In the genomic region with DNA sequence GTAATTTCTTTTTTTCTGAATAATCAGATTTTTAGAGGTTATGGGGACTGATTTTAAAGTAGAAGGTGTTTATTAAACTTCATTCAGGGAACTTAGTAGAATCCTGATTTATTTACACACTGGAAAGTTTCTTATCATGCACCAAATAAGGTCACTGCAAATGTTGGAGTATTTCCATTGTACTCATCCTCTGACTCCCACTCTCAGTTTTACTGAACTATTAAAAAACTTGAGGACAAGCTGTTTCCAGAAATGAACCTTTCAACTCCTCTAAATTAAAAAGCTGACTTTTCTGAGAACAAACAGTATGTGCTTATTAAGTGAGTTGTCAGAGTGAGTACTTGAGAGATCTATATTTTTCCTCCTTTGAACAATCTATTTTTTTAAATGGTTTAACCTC, we compare ENCODE assay signal across 20 cellular contexts.
A peak's percentile ranks its signal among the peaks of the same experiment; 100 is the strongest.
DNase-seq lines count a peak whose midpoint lies in the region; ATAC-seq and TF ChIP-seq lines count a peak whose summit lies in the region.
"Had no signal": no experiment of that assay in that cellular context is flagged by ENCODE, and none has a peak within 500 bp of the region (broad histone marks: within the 10 kb centered on the region; RNA-seq: fewer than 3 reads in every experiment).

No MANE protein-coding gene starts in this region.

- H3K4me1 Mint-ChIP-seq in WTC11 = peaks cover 23% of the 10 kb centered on the region
- H3K4me1 Mint-ChIP-seq: CD4-positive, alpha-beta memory T cell had no signal

- no peak overlapping the region for H3K4me3 Mint-ChIP-seq in WTC11
- H3K4me3 Mint-ChIP-seq: CD4-positive, alpha-beta memory T cell; H9; HFFc6 had no signal

- no peak overlapping the region for H3K4me3 ChIP-seq in fibroblast of villous mesenchyme (ENCODE audit: low read depth, low read length)
- H3K4me3 ChIP-seq: BLaER1 treated with 17β-estradiol and CSF1 and Interleukin-3, amounts not matched to agents 10 nM and 100 nM; Peyer's patch; SJCRH30 had no signal

- CTCF ChIA-PET in WTC11 (lab: Charles Lee) = interaction anchor here (0.7 kb wide), 1 partner anchor 84 kb away, joined by 3 read pairs; no protein-coding TSS in a partner anchor

- intact Hi-C loops in sciatic nerve (cut with DNase I) = no loop called here

- ATAC-seq in WTC11 (no peak), sciatic nerve (peak; percentile 10), GM21737 (IDR thresholded peaks at IDR 0.05; ENCODE audit: unreplicated experiment) (no peak), GM19452 (IDR thresholded peaks at IDR 0.05; ENCODE audit: unreplicated experiment) (no peak)

- H3K27me3 Mint-ChIP-seq in WTC11 (ENCODE audit: low read depth) = no peaks in the 10 kb centered on the region
- H3K27me3 Mint-ChIP-seq: CD4-positive, alpha-beta memory T cell had no signal

- TF ChIP-seq CTCF in WTC11 (IDR thresholded peaks at IDR 0.05) = no peak
- no peak for TF ChIP-seq CTCF in fibroblast of villous mesenchyme (IDR thresholded peaks at IDR 0.05; ENCODE audit: insufficient read depth, low read depth, low read length)

- H3K36me3 Mint-ChIP-seq in WTC11 = no peaks in the 10 kb centered on the region; the same call in 1 of the 2 replicates
- H3K36me3 Mint-ChIP-seq: CD4-positive, alpha-beta memory T cell had no signal

- DNase-seq in WTC11 (ENCODE audit: low spot score) (no peak), fibroblast of villous mesenchyme (ENCODE audit: low read depth) (peak; percentile 16), sciatic nerve (ENCODE audit: low spot score) (no peak), SHP77 treated with DMSO at 0.1 percent for 48 hours (lab: John Stamatoyannopoulos, UW) (no peak), DMS 273 treated with DMSO at 0.1 percent for 48 hours (lab: John Stamatoyannopoulos, UW) (no peak)
- DNase-seq: CD4-positive, alpha-beta memory T cell; DMS153; H9; HFFc6; IMR-90; NCI-H1417; NCI-H1694 treated with DMSO at 0.1 percent for 48 hours; NCI-H2081 treated with DMSO at 0.1 percent for 48 hours; NCI-H446; NCI-H526; Peyer's patch; SJCRH30 had no signal

- H3K9me3 Mint-ChIP-seq in WTC11 = peaks cover 5% of the 10 kb centered on the region; the same call in 1 of the 2 replicates
- H3K9me3 Mint-ChIP-seq: H9, HFFc6 had no signal

- POLR2A ChIA-PET in WTC11 (lab: Charles Lee) = no interaction called here

- peak overlapping the region; percentile 15; the same call in 1 of the 2 replicates for H3K27ac Mint-ChIP-seq in WTC11
- H3K27ac Mint-ChIP-seq: CD4-positive, alpha-beta memory T cell; H9; HFFc6 had no signal

TF ChIP-seq in WTC11, 78 proteins besides CTCF, POLR2A, EP300 and RAD21:
- no peak for TF ChIP-seq ELF4 (CRISPR knock-in tag; IDR thresholded peaks at IDR 0.05; ENCODE audit: low read depth)
- TF ChIP-seq, protein P1, sequence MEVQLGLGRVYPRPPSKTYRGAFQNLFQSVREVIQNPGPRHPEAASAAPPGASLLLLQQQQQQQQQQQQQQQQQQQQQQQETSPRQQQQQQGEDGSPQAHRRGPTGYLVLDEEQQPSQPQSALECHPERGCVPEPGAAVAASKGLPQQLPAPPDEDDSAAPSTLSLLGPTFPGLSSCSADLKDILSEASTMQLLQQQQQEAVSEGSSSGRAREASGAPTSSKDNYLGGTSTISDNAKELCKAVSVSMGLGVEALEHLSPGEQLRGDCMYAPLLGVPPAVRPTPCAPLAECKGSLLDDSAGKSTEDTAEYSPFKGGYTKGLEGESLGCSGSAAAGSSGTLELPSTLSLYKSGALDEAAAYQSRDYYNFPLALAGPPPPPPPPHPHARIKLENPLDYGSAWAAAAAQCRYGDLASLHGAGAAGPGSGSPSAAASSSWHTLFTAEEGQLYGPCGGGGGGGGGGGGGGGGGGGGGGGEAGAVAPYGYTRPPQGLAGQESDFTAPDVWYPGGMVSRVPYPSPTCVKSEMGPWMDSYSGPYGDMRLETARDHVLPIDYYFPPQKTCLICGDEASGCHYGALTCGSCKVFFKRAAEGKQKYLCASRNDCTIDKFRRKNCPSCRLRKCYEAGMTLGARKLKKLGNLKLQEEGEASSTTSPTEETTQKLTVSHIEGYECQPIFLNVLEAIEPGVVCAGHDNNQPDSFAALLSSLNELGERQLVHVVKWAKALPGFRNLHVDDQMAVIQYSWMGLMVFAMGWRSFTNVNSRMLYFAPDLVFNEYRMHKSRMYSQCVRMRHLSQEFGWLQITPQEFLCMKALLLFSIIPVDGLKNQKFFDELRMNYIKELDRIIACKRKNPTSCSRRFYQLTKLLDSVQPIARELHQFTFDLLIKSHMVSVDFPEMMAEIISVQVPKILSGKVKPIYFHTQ (CRISPR knock-in tag; IDR thresholded peaks at IDR 0.05) = no peak
- TF ChIP-seq, protein P2, sequence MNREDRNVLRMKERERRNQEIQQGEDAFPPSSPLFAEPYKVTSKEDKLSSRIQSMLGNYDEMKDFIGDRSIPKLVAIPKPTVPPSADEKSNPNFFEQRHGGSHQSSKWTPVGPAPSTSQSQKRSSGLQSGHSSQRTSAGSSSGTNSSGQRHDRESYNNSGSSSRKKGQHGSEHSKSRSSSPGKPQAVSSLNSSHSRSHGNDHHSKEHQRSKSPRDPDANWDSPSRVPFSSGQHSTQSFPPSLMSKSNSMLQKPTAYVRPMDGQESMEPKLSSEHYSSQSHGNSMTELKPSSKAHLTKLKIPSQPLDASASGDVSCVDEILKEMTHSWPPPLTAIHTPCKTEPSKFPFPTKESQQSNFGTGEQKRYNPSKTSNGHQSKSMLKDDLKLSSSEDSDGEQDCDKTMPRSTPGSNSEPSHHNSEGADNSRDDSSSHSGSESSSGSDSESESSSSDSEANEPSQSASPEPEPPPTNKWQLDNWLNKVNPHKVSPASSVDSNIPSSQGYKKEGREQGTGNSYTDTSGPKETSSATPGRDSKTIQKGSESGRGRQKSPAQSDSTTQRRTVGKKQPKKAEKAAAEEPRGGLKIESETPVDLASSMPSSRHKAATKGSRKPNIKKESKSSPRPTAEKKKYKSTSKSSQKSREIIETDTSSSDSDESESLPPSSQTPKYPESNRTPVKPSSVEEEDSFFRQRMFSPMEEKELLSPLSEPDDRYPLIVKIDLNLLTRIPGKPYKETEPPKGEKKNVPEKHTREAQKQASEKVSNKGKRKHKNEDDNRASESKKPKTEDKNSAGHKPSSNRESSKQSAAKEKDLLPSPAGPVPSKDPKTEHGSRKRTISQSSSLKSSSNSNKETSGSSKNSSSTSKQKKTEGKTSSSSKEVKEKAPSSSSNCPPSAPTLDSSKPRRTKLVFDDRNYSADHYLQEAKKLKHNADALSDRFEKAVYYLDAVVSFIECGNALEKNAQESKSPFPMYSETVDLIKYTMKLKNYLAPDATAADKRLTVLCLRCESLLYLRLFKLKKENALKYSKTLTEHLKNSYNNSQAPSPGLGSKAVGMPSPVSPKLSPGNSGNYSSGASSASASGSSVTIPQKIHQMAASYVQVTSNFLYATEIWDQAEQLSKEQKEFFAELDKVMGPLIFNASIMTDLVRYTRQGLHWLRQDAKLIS (CRISPR knock-in tag; IDR thresholded peaks at IDR 0.05; ENCODE audit: borderline replicate concordance) = no peak
- TF ChIP-seq SP1 (CRISPR knock-in tag; conservative IDR thresholded peaks at IDR 0.05) = no peak
- TF ChIP-seq ZNF671 (CRISPR knock-in tag; IDR thresholded peaks at IDR 0.05) = no peak
- TF ChIP-seq KAT7 (CRISPR knock-in tag; IDR thresholded peaks at IDR 0.05; ENCODE audit: borderline replicate concordance) = no peak
- no peak for TF ChIP-seq ZNF232 (CRISPR knock-in tag; IDR thresholded peaks at IDR 0.05)
- TF ChIP-seq ZNF219 (CRISPR knock-in tag; IDR thresholded peaks at IDR 0.05; ENCODE audit: borderline replicate concordance) = no peak
